Comparison of ENCODE assay signal across 8 cellular contexts in the genomic region with DNA sequence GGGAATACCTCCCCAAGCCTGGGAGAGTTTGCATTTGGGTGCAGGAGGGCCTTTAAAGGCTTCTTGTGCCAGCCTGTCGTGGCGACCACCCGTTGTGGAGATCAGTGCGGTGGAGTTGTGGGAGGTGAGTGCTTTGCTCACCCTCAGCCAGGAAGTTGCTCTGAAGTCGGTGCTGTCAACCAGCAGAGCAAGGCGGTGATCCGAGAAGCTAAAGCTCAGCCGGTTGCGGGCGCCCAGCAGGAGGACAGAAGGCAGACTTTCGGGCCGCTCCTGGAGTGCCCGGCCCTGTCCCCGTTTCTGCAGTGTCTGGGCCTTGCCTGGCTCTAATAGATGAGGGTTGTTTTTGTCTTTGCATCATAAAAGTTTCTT. TPM values are rescaled to one million over a fixed set of nuclear protein-coding genes. Genes with fewer than 3 reads are reported as not detected.
A peak's percentile ranks its signal among the peaks of the same experiment; 100 is the strongest.
DNase-seq lines count a peak whose midpoint lies in the region; ATAC-seq and TF ChIP-seq lines count a peak whose summit lies in the region.

No MANE protein-coding gene starts in this region.

- H3K4me3 ChIP-seq in HUES48 (ENCODE audit: low read depth, low read length): peak overlapping the region; percentile 89
- H3K4me3 ChIP-seq in tibial artery: peak overlapping the region; percentile 74 to 91

- H3K9me3 ChIP-seq in HUES48 (ENCODE audit: control insufficient read depth, insufficient read depth, low read length) (no peaks in the 10 kb centered on the region), tibial artery (no peaks in the 10 kb centered on the region)

- in situ Hi-C loops in ACHN (cut with HindIII; ENCODE audit: low pct_ligation_motif_present, low pct_unique_long_range_greater_than_20kb, low sequenced_read_pairs): no loop called here

- H3K27me3 Mint-ChIP-seq in activated naive CD8-positive, alpha-beta T cell treated with anti-CD3 and anti-CD28 coated beads, Interleukin-2, amount 10 ng/mL, durations not matched to agents 7 days and 5 days: no peaks in the 10 kb centered on the region

- ATAC-seq in activated naive CD8-positive, alpha-beta T cell treated with anti-CD3 and anti-CD28 coated beads, Interleukin-2, amount 10 ng/mL, durations not matched to agents 7 days and 5 days (ENCODE audit: low read depth): peak; percentile 7
- ATAC-seq in left colon (peak; percentile 6), GM21515 (IDR thresholded peaks at IDR 0.05; ENCODE audit: unreplicated experiment) (no peak), HG02884 (IDR thresholded peaks at IDR 0.05; ENCODE audit: unreplicated experiment) (no peak)

- H3K36me3 ChIP-seq in HUES48 (ENCODE audit: control insufficient read depth, insufficient read depth, low read length) (peaks cover 36% of the 10 kb centered on the region), tibial artery (peaks cover 15 to 31% (median 23%) of the 10 kb centered on the region in 3 donors)

- no peak overlapping the region for H3K27ac ChIP-seq in HUES48 (ENCODE audit: low read depth, low read length)
- peak overlapping the region; percentile 50 to 93 for H3K27ac ChIP-seq in tibial artery

- H3K4me3 Mint-ChIP-seq in activated naive CD8-positive, alpha-beta T cell treated with anti-CD3 and anti-CD28 coated beads, Interleukin-2, amount 10 ng/mL, durations not matched to agents 7 days and 5 days: peak overlapping the region; percentile 100

- POLR2A ChIA-PET in activated naive CD8-positive, alpha-beta T cell treated with anti-CD3 and anti-CD28 coated beads, Interleukin-2, amount 10 ng/mL, durations not matched to agents 7 days and 5 days (lab: Charles Lee): no interaction called here

- intact Hi-C loops in left colon (cut with DNase I, micrococcal nuclease) (no loop called here), tibial artery (cut with DNase I; ENCODE audit: low total_unique reads) (no loop called here)

- H3K4me1 Mint-ChIP-seq in activated naive CD8-positive, alpha-beta T cell treated with anti-CD3 and anti-CD28 coated beads, Interleukin-2, amount 10 ng/mL, durations not matched to agents 7 days and 5 days: peaks cover 27% of the 10 kb centered on the region

- peaks cover 13% of the 10 kb centered on the region for H3K36me3 Mint-ChIP-seq in activated naive CD8-positive, alpha-beta T cell treated with anti-CD3 and anti-CD28 coated beads, Interleukin-2, amount 10 ng/mL, durations not matched to agents 7 days and 5 days

- H3K4me1 ChIP-seq in HUES48 (ENCODE audit: control insufficient read depth, insufficient read depth, low read length) (peaks cover 11% of the 10 kb centered on the region; the same call in 1 of the 2 replicates), tibial artery (peaks cover 6 to 52% (median 32%) of the 10 kb centered on the region in 4 donors)

- DNase-seq in ACHN: peak; percentile 51
- DNase-seq in activated naive CD8-positive, alpha-beta T cell treated with anti-CD3 and anti-CD28 coated beads, Interleukin-2, amount 10 ng/mL, durations not matched to agents 7 days and 5 days: peak; percentile 62
- no peak for DNase-seq in left colon
- no peak for DNase-seq in tibial artery
- no peak for DNase-seq in NCI-H748 treated with DMSO at 0.1 percent for 48 hours (lab: John Stamatoyannopoulos, UW)

- peak overlapping the region; percentile 77 for H3K9ac ChIP-seq in HUES48 (ENCODE audit: low read depth, low read length)

- H3K9me3 Mint-ChIP-seq in activated naive CD8-positive, alpha-beta T cell treated with anti-CD3 and anti-CD28 coated beads, Interleukin-2, amount 10 ng/mL, durations not matched to agents 7 days and 5 days: no peaks in the 10 kb centered on the region

- H3K27me3 ChIP-seq in HUES48 (ENCODE audit: control insufficient read depth, insufficient read depth, low read length) (no peaks in the 10 kb centered on the region), tibial artery (peaks cover 0 to 4% of the 10 kb centered on the region in 2 donors)

- H3K27ac Mint-ChIP-seq in activated naive CD8-positive, alpha-beta T cell treated with anti-CD3 and anti-CD28 coated beads, Interleukin-2, amount 10 ng/mL, durations not matched to agents 7 days and 5 days: peak overlapping the region; percentile 98

- no peak for TF ChIP-seq CTCF in tibial artery (IDR thresholded peaks at IDR 0.05)

RNA-seq across cellular contexts. Expression of gene UBE2I, which starts 1.4 kb away (rescaled TPM):
- 100 to 1,000 TPM; 211 to 232 TPM for total RNA-seq in activated naive CD8-positive, alpha-beta T cell treated with anti-CD3 and anti-CD28 coated beads, Interleukin-2, amount 10 ng/mL, durations not matched to agents 7 days and 5 days
- 10 to 100 TPM; 76.6 to 87.1 TPM for total RNA-seq in left colon

RNA-seq across cellular contexts. Expression of gene BAIAP3, which starts 22.6 kb away (rescaled TPM):
- 10 to 100 TPM; 27.4 to 31.2 TPM for total RNA-seq in activated naive CD8-positive, alpha-beta T cell treated with anti-CD3 and anti-CD28 coated beads, Interleukin-2, amount 10 ng/mL, durations not matched to agents 7 days and 5 days
- 10 to 100 TPM in 1 of 2 donors, 1 to 10 TPM in 1; 7.5 to 12.3 TPM for total RNA-seq in left colon

RNA-seq across cellular contexts. Expression of gene TSR3, which starts 40.9 kb away (rescaled TPM):
- 10 to 100 TPM; 43.8 to 44.2 TPM for total RNA-seq in activated naive CD8-positive, alpha-beta T cell treated with anti-CD3 and anti-CD28 coated beads, Interleukin-2, amount 10 ng/mL, durations not matched to agents 7 days and 5 days
- total RNA-seq in left colon: 10 to 100 TPM; 50.7 to 54.4 TPM

RNA-seq across cellular contexts. Expression of gene GNPTG, which starts 40.9 kb away (rescaled TPM):
- total RNA-seq in activated naive CD8-positive, alpha-beta T cell treated with anti-CD3 and anti-CD28 coated beads, Interleukin-2, amount 10 ng/mL, durations not matched to agents 7 days and 5 days: 10 to 100 TPM; 43.2 to 46.5 TPM
- 10 to 100 TPM; 57.6 to 61.8 TPM for total RNA-seq in left colon

RNA-seq across cellular contexts. Expression of gene TPSD1, which starts 54.9 kb away (rescaled TPM):
- not detected for total RNA-seq in activated naive CD8-positive, alpha-beta T cell treated with anti-CD3 and anti-CD28 coated beads, Interleukin-2, amount 10 ng/mL, durations not matched to agents 7 days and 5 days
- total RNA-seq in left colon: 1 to 10 TPM in 1 of 2 donors, under 1 TPM in 1; 0.18 to 2.8 TPM

Comparison
In these comparisons a context has a peak if more than half of its experiments do, and no peak if none do; other contexts are left out.
1. DNase-seq: peak in ACHN (single experiment) and activated naive CD8-positive, alpha-beta T cell treated with anti-CD3 and anti-CD28 coated beads, Interleukin-2, amount 10 ng/mL, durations not matched to agents 7 days and 5 days (single experiment); none in left colon (0 of 2), tibial artery (0 of 2) and NCI-H748 treated with DMSO at 0.1 percent for 48 hours (single experiment).
2. ATAC-seq: peak in activated naive CD8-positive, alpha-beta T cell treated with anti-CD3 and anti-CD28 coated beads, Interleukin-2, amount 10 ng/mL, durations not matched to agents 7 days and 5 days (single experiment) and left colon (single experiment); none in GM21515 (single experiment) and HG02884 (single experiment).